Comparison of ENCODE assay signal across 17 cellular contexts in genomic region chr11:96021901-96022650, GRCh38.
"Had no signal": no experiment of that assay in that cellular context is flagged by ENCODE, and none has a peak within 500 bp of the region (broad histone marks: within the 10 kb centered on the region; RNA-seq: fewer than 3 reads in every experiment).

No MANE protein-coding gene starts in this region.

- H3K27me3 Mint-ChIP-seq: activated CD4-positive, alpha-beta memory T cell treated with anti-CD3 and anti-CD28 coated beads for 36 hours; activated naive CD4-positive, alpha-beta T cell treated with anti-CD3 and anti-CD28 coated beads, Interleukin-2, amount 10 ng/mL, durations not matched to agents 7 days and 5 days; central memory CD8-positive, alpha-beta T cell; dendritic cell treated with granulocyte-macrophage colony-stimulating factor and Interleukin-4, amounts not matched to agents 40 ng/mL and 50 ng/mL, for 4 days had no signal

- H3K9me3 ChIP-seq: pancreas, stomach, thoracic aorta had no signal

- FAIRE-seq: kidney, pancreas had no signal

- DNase-seq: activated CD4-positive, alpha-beta memory T cell treated with anti-CD3 and anti-CD28 coated beads for 36 hours; activated CD8-positive, alpha-beta memory T cell treated with anti-CD3 and anti-CD28 coated beads, Interleukin-2, amount 50 U/mL, for 48 hours; activated naive CD4-positive, alpha-beta T cell treated with anti-CD3 and anti-CD28 coated beads, Interleukin-2, amount 10 ng/mL, durations not matched to agents 7 days and 5 days; amygdala; erythroblast; kidney; left ventricle myocardium superior; pancreas; stimulated activated CD4-positive, alpha-beta T cell treated with anti-CD3 and anti-CD28 coated beads, Interleukin-15, amount 100 ng/mL, for 24 hours; stimulated activated CD4-positive, alpha-beta T cell treated with anti-CD3 and anti-CD28 coated beads, Interleukin-4, amount 100 ng/mL, for 24 hours; stomach had no signal

- H3K27ac ChIP-seq: hepatocyte, pancreas, stomach, thoracic aorta had no signal

- H3K4me3 Mint-ChIP-seq: activated CD4-positive, alpha-beta memory T cell treated with anti-CD3 and anti-CD28 coated beads for 36 hours; activated naive CD4-positive, alpha-beta T cell treated with anti-CD3 and anti-CD28 coated beads, Interleukin-2, amount 10 ng/mL, durations not matched to agents 7 days and 5 days; brain; central memory CD8-positive, alpha-beta T cell; dendritic cell treated with granulocyte-macrophage colony-stimulating factor and Interleukin-4, amounts not matched to agents 40 ng/mL and 50 ng/mL, for 4 days; T-helper 1 cell treated with Interleukin-12 subunit alpha and Interleukin-12 subunit beta and Interleukin-4 antibody, amounts not matched to agents 30 μg/mL and 1 μg/mL, for 36 hours had no signal

- H3K27me3 ChIP-seq: hepatocyte, pancreas, stomach had no signal

- H3K36me3 ChIP-seq: pancreas, stomach, thoracic aorta had no signal

- H3K36me3 Mint-ChIP-seq: brain had no signal

- H3K4me3 ChIP-seq: hepatocyte, pancreas, stomach, thoracic aorta had no signal

- H3K4me1 ChIP-seq: pancreas, stomach had no signal

- H3K27ac Mint-ChIP-seq: activated naive CD4-positive, alpha-beta T cell treated with anti-CD3 and anti-CD28 coated beads, Interleukin-2, amount 10 ng/mL, durations not matched to agents 7 days and 5 days; dendritic cell treated with granulocyte-macrophage colony-stimulating factor and Interleukin-4, amounts not matched to agents 40 ng/mL and 50 ng/mL, for 4 days; T-helper 1 cell treated with Interleukin-12 subunit alpha and Interleukin-12 subunit beta and Interleukin-4 antibody, amounts not matched to agents 30 μg/mL and 1 μg/mL, for 36 hours had no signal

- ATAC-seq: left ventricle myocardium superior, pancreas had no signal

- H3K9me3 Mint-ChIP-seq: activated CD4-positive, alpha-beta memory T cell treated with anti-CD3 and anti-CD28 coated beads for 36 hours; activated naive CD4-positive, alpha-beta T cell treated with anti-CD3 and anti-CD28 coated beads, Interleukin-2, amount 10 ng/mL, durations not matched to agents 7 days and 5 days; brain; central memory CD8-positive, alpha-beta T cell; dendritic cell treated with granulocyte-macrophage colony-stimulating factor and Interleukin-4, amounts not matched to agents 40 ng/mL and 50 ng/mL, for 4 days; T-helper 1 cell treated with Interleukin-12 subunit alpha and Interleukin-12 subunit beta and Interleukin-4 antibody, amounts not matched to agents 30 μg/mL and 1 μg/mL, for 36 hours had no signal
